ENCODE assay signal across 7 cellular contexts in the genomic region with DNA sequence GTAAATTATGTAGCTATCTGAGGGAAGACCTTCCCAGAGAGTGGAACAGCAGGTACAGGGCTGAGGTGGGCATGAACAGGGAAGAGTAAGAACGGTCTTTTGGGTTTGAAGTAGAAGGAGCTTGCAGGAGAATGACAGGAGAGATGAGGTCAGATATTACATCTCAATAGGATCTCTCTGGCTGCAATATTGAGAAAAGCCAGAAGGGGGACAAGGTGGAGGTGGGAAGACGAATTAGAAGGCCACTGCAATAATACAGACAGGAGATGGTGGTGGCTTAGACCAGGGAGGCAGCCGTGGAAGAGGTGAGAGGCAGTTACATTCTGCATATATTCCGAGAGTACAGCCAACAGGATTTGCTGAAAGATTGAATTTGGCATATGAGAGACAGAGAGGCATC.
DNase-seq lines count a peak whose midpoint lies in the region; ATAC-seq and TF ChIP-seq lines count a peak whose summit lies in the region.

No MANE protein-coding gene starts in this region.

- ATAC-seq in GM21723 (IDR thresholded peaks at IDR 0.05; ENCODE audit: unreplicated experiment), result peak; percentile 77
- ATAC-seq in HG03045 (IDR thresholded peaks at IDR 0.05; ENCODE audit: unreplicated experiment), result no peak

- TF ChIP-seq CTCF in GM13977 (IDR thresholded peaks at IDR 0.05; ENCODE audit: extremely low read depth, insufficient read depth, missing control alignments), result peak; percentile 58

- DNase-seq in GM13977 (ENCODE audit: low spot score) (peak; percentile 36), M059J (ENCODE audit: low read depth) (peak; percentile 21), dermis blood vessel endothelial cell (peak; percentile 37)
- DNase-seq in activated CD8-positive, alpha-beta memory T cell treated with anti-CD3 and anti-CD28 coated beads for 24 hours, result no peak
- DNase-seq in stimulated activated CD4-positive, alpha-beta T cell treated with anti-CD3 and anti-CD28 coated beads, Interleukin-12 subunit alpha, Interleukin-12 subunit beta, amount 100 ng/mL, for 4 hours, result no peak

- in situ Hi-C loops in GM13977 (cut with MboI; ENCODE audit: low pct_unique_long_range_greater_than_20kb, low sequenced_read_pairs, unreplicated experiment), result no loop called here

Comparison
In these comparisons a context has a peak if more than half of its experiments do, and no peak if none do; other contexts are left out.
1. DNase-seq: peak in GM13977 (single experiment), M059J (single experiment) and dermis blood vessel endothelial cell (single experiment); none in activated CD8-positive, alpha-beta memory T cell treated with anti-CD3 and anti-CD28 coated beads for 24 hours (single experiment) and stimulated activated CD4-positive, alpha-beta T cell treated with anti-CD3 and anti-CD28 coated beads, Interleukin-12 subunit alpha, Interleukin-12 subunit beta, amount 100 ng/mL, for 4 hours (single experiment).